ENCODE assay signal across 9 cellular contexts in genomic region chr15:72365844-72366243, GRCh38. TPM values are rescaled to one million over a fixed set of nuclear protein-coding genes. Genes with fewer than 3 reads are reported as not detected.
A peak's percentile ranks its signal among the peaks of the same experiment; 100 is the strongest.
DNase-seq lines count a peak whose midpoint lies in the region; ATAC-seq, FAIRE-seq and TF ChIP-seq lines count a peak whose summit lies in the region.
"Had no signal": no experiment of that assay in that cellular context is flagged by ENCODE, and none has a peak within 500 bp of the region (broad histone marks: within the 10 kb centered on the region; RNA-seq: fewer than 3 reads in every experiment).

No MANE protein-coding gene starts in this region.

- peak; percentile 82 for FAIRE-seq in GM12892 (lab: Jason Lieb, UNC)
- FAIRE-seq: TTC549 had no signal

- DNase-seq in GM12892 (ENCODE audit: insufficient read length) (peak; percentile 34), GM03348 (ENCODE audit: low spot score) (no peak), NCI-H1694 (lab: John Stamatoyannopoulos, UW) (no peak), hepatic stellate cell (ENCODE audit: low spot score) (no peak)
- DNase-seq in central memory CD4-positive, alpha-beta T cell: peak; percentile 62
- DNase-seq in stimulated activated CD4-positive, alpha-beta T cell treated with anti-CD3 and anti-CD28 coated beads, Interleukin-12 subunit alpha, Interleukin-12 subunit beta, amount 100 ng/mL, for 4 hours: no peak

- no peak for TF ChIP-seq POLR2A in GM12892 (IDR thresholded peaks at IDR 0.05; ENCODE audit: low read depth, low read length)

- ATAC-seq in GM21381 (IDR thresholded peaks at IDR 0.05; ENCODE audit: unreplicated experiment): peak; percentile 89
- ATAC-seq in HG03575 (IDR thresholded peaks at IDR 0.05; ENCODE audit: extremely low read depth, insufficient number of reproducible peaks, low FRiP score, unreplicated experiment): peak; percentile 76

RNA-seq across cellular contexts. Expression of gene HEXA, which starts 10.0 kb away (rescaled TPM):
- polyA plus RNA-seq in GM12892 (2012; ENCODE audit: missing spikeins): 61.6 TPM

RNA-seq across cellular contexts. Expression of gene TMEM202, which starts 32.3 kb away (rescaled TPM):
- polyA plus RNA-seq in GM12892 (2012; ENCODE audit: missing spikeins): not detected

RNA-seq across cellular contexts. Expression of gene CELF6, which starts 45.9 kb away (rescaled TPM):
- polyA plus RNA-seq in GM12892 (2012; ENCODE audit: missing spikeins): 1.2 TPM

Comparison
In these comparisons a context has a peak if more than half of its experiments do, and no peak if none do; other contexts are left out.
1. DNase-seq: peak in GM12892 (single experiment) and central memory CD4-positive, alpha-beta T cell (single experiment); none in GM03348 (single experiment), NCI-H1694 (single experiment), hepatic stellate cell (single experiment) and stimulated activated CD4-positive, alpha-beta T cell treated with anti-CD3 and anti-CD28 coated beads, Interleukin-12 subunit alpha, Interleukin-12 subunit beta, amount 100 ng/mL, for 4 hours (single experiment).